ENCODE assay signal across 8 cellular contexts in the genomic region with DNA sequence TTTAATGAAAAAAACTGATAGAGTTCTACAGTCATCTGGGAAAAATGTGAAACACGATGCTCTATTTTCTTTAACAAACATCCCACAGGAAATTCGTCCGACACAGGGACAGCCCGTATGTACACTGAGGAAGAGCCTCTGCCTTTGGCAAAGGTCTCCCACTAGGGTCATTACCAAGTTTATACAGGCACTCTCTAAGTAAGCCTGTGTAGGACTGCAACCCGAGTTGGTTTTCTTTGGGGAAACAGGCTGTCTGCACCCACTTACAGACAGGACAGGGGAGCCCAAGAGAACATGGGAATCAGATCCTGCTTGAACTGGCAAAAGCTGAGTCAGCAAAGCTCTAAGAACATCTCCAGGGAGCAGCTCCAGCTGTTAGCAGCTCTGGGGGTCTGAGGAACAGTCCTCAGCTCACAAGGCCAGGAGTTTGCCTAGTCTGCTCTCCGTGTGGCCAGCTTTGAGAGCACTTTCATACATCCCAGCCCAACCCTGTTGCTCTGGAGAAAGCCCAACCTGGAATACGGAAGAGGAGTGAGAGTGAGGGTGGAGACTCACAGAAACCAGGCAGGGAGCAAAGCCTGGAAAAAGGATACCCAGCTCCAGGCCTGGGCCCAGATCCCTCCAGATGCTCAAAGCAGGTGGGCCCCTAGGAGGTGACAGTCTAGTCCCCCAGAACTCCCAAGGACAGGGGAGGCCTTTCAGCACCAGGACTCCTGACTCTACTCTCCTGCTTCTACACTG. TPM values are rescaled to one million over a fixed set of nuclear protein-coding genes. Genes with fewer than 3 reads are reported as not detected.
DNase-seq lines count a peak whose midpoint lies in the region; ATAC-seq and TF ChIP-seq lines count a peak whose summit lies in the region.

No MANE protein-coding gene starts in this region.

- H3K27ac ChIP-seq in adrenal gland = peak overlapping the region; percentile 75 to 98 (median 92)

- no peaks in the 10 kb centered on the region for H3K36me3 ChIP-seq in adrenal gland (replicated peaks in 1 of 2)

- intact Hi-C loops in adrenal gland (cut with DNase I) (no loop called here), left ventricle myocardium superior (cut with micrococcal nuclease) (no loop called here)

- H3K4me1 ChIP-seq in adrenal gland (replicated peaks in 1 of 2) = peaks cover 41 to 66% of the 10 kb centered on the region in 2 donors

- peak overlapping the region in 2 of 4 donors; percentile 91 to 97 for H3K4me3 ChIP-seq in adrenal gland

- TF ChIP-seq POLR2A in adrenal gland (IDR thresholded peaks at IDR 0.05) = peak; percentile 30 to 73

- H3K27me3 ChIP-seq in adrenal gland = no peaks in the 10 kb centered on the region

- no peaks in the 10 kb centered on the region for H3K9me3 ChIP-seq in adrenal gland (replicated peaks in 1 of 3)

- ATAC-seq in left ventricle myocardium superior = peak; percentile 70
- no peak for ATAC-seq in GM21515 (IDR thresholded peaks at IDR 0.05; ENCODE audit: unreplicated experiment)
- ATAC-seq in HG02571 (IDR thresholded peaks at IDR 0.05; ENCODE audit: unreplicated experiment) = no peak

- no peak for TF ChIP-seq CTCF in adrenal gland (IDR thresholded peaks at IDR 0.05)

- DNase-seq in DMS53 treated with DMSO at 0.1 percent for 48 hours (lab: John Stamatoyannopoulos, UW; ENCODE audit: unreplicated experiment) = peak; percentile 10
- peak; percentile 95 for DNase-seq in LHCN-M2 (ENCODE audit: low read depth)
- peak; percentile 49 to 88 (median 81) for DNase-seq in adrenal gland
- no peak for DNase-seq in left ventricle myocardium superior
- peak; percentile 78 for DNase-seq in renal cortical epithelial cell (ENCODE audit: low read depth)
- DNase-seq in OCI-M1 (lab: John Stamatoyannopoulos, UW) = no peak

- 3 to 15% (median 12%) methylated on average over 6 to 7 of the region's 7 CpGs for WGBS in adrenal gland, 4 donors

RNA-seq across cellular contexts. Expression of a gene that starts 1.9 kb away (rescaled TPM):
- total RNA-seq in LHCN-M2 (2014; rRNA removed) (26.9 and 30.6 TPM in 2 replicates), adrenal gland (10 to 100 TPM; 32.4 to 95.0 (median 66.5) TPM), left ventricle myocardium superior (11.9 TPM), renal cortical epithelial cell (14.1 and 23.7 TPM in 2 replicates)
- 25.5 TPM for polyA plus RNA-seq in LHCN-M2 (2012)
- 10 to 100 TPM; 16.3 to 24.5 (median 18.2) TPM for polyA plus RNA-seq in adrenal gland

RNA-seq across cellular contexts. Expression of a gene that starts 16.7 kb away (rescaled TPM):
- total RNA-seq in LHCN-M2 (2014; rRNA removed) (not detected in 2 replicates), adrenal gland (not detected), left ventricle myocardium superior (not detected), renal cortical epithelial cell (not detected in 2 replicates)
- polyA plus RNA-seq in LHCN-M2 (2012) = 0.04 TPM
- polyA plus RNA-seq in adrenal gland = not detected

RNA-seq across cellular contexts. Expression of a gene that starts 55.6 kb away (rescaled TPM):
- total RNA-seq in LHCN-M2 (2014; rRNA removed) (1.4 and 1.8 TPM in 2 replicates), adrenal gland (10 to 100 TPM in 7 of 8 donors, 1 to 10 TPM in 1; 9.1 to 37.8 (median 19.7) TPM), left ventricle myocardium superior (16.4 TPM), renal cortical epithelial cell (8.2 and 16.7 TPM in 2 replicates)
- polyA plus RNA-seq in LHCN-M2 (2012) = 3.9 TPM
- polyA plus RNA-seq in adrenal gland = 10 to 100 TPM in 1 of 3 donors, 1 to 10 TPM in 2; 4.4 to 27.6 (median 5.0) TPM

Comparison
In these comparisons a context has a peak if more than half of its experiments do, and no peak if none do; other contexts are left out.
1. DNase-seq: peak in DMS53 treated with DMSO at 0.1 percent for 48 hours (single experiment), LHCN-M2 (single experiment), adrenal gland (7 of 7) and renal cortical epithelial cell (single experiment); none in left ventricle myocardium superior (single experiment) and OCI-M1 (single experiment).